In the genomic region with DNA sequence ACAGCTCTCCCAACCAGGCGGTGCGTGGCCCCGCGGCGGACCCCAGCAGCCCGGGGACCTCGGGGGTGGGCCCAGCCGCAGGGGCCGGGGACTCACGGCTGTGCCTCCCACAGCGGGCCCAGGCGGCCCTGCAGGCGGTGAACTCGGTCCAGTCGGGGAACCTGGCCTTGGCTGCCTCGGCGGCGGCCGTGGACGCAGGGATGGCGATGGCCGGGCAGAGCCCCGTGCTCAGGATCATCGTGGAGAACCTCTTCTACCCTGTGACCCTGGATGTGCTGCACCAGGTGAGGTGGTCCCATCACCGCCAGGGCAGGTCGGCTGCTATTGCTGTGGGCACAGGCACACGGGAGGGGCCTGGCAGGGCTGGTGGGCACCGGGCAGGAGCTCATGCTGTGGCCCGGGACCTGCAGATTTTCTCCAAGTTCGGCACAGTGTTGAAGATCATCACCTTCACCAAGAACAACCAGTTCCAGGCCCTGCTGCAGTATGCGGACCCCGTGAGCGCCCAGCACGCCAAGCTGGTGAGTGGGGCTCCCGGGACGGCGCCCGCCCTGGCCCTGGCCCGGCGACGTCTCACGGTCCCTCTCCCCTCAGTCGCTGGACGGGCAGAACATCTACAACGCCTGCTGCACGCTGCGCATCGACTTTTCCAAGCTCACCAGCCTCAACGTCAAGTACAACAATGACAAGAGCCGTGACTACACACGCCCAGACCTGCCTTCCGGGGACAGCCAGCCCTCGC, we compare ENCODE assay signal across 1 cellular context.
TF ChIP-seq lines count a peak whose summit lies in the region.

No MANE protein-coding gene starts in this region.

TF ChIP-seq in H1, 55 proteins besides CTCF, POLR2A, EP300 and RAD21:
- TF ChIP-seq EGR1 (IDR thresholded peaks at IDR 0.05; ENCODE audit: borderline replicate concordance, low read depth, low read length): no peak
- no peak for TF ChIP-seq CHD1 (IDR thresholded peaks at IDR 0.05; ENCODE audit: low read depth, low read length)
- no peak for TF ChIP-seq RBBP5 (IDR thresholded peaks at IDR 0.05; ENCODE audit: borderline replicate concordance, low read depth, low read length)
- no peak for TF ChIP-seq NRF1 (IDR thresholded peaks at IDR 0.05; ENCODE audit: low read depth, low read length)
- TF ChIP-seq TBP (IDR thresholded peaks at IDR 0.05; ENCODE audit: low read depth, low read length): no peak
- TF ChIP-seq RXRA (IDR thresholded peaks at IDR 0.05; ENCODE audit: insufficient read depth, low read depth, low read length): no peak
- no peak for TF ChIP-seq CREB1 (IDR thresholded peaks at IDR 0.05)
- no peak for TF ChIP-seq SP1 (IDR thresholded peaks at IDR 0.05; ENCODE audit: low read depth, low read length)
